Comparison of ENCODE assay signal across 24 cellular contexts in the genomic region with DNA sequence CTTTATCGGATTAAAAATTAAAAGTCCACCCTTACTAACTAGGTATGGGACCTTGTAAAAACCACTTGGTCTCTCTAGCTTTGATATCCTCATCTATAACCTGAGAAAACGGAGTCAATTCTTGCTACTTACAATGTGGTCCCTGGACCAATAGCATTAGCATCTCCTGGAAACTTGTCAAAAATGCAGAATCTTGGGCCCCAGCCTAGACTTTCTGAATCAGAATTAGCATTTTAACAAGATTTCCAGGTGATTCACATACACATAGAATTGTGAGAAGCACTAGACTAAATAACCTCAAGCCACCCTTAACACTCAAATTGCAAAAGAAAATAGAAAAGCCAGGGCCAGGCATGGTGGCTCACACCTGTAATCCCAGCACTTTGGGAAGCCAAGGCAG.
"Had no signal": no experiment of that assay in that cellular context is flagged by ENCODE, and none has a peak within 500 bp of the region (broad histone marks: within the 10 kb centered on the region; RNA-seq: fewer than 3 reads in every experiment).

No MANE protein-coding gene starts in this region.

- H3K4me3 Mint-ChIP-seq: activated CD8-positive, alpha-beta T cell treated with anti-CD3 and anti-CD28 coated beads for 36 hours; activated naive CD4-positive, alpha-beta T cell treated with anti-CD3 and anti-CD28 coated beads for 36 hours; activated naive CD8-positive, alpha-beta T cell; central memory CD8-positive, alpha-beta T cell had no signal

- H3K9me3 ChIP-seq: body of pancreas had no signal

- H3K4me3 ChIP-seq: body of pancreas, K562, SK-N-MC had no signal

- H3K27ac Mint-ChIP-seq: activated CD8-positive, alpha-beta T cell treated with anti-CD3 and anti-CD28 coated beads for 36 hours; activated naive CD4-positive, alpha-beta T cell treated with anti-CD3 and anti-CD28 coated beads for 36 hours; activated naive CD8-positive, alpha-beta T cell had no signal

- H3K27me3 ChIP-seq: body of pancreas had no signal

- H3K9me3 Mint-ChIP-seq: activated CD8-positive, alpha-beta T cell treated with anti-CD3 and anti-CD28 coated beads for 36 hours; activated naive CD4-positive, alpha-beta T cell treated with anti-CD3 and anti-CD28 coated beads for 36 hours; central memory CD8-positive, alpha-beta T cell; T-cell had no signal

- H3K27me3 Mint-ChIP-seq: activated CD8-positive, alpha-beta T cell treated with anti-CD3 and anti-CD28 coated beads for 36 hours; activated naive CD8-positive, alpha-beta T cell; central memory CD8-positive, alpha-beta T cell; T-cell had no signal

- ATAC-seq: activated CD4-positive, CD25-positive, alpha-beta regulatory T cell treated with anti-CD3 and anti-CD28 coated beads, Interleukin-2, amount 50 U/mL, for 24 hours; activated CD8-positive, alpha-beta T cell treated with anti-CD3 and anti-CD28 coated beads for 36 hours; body of pancreas; K562; Panc1; Right ventricle myocardium inferior; T-cell had no signal

- DNase-seq: activated CD4-positive, alpha-beta T cell treated with anti-CD3 and anti-CD28 coated beads for 4 hours; activated CD8-positive, alpha-beta memory T cell treated with anti-CD3 and anti-CD28 coated beads, Interleukin-2, amount 50 U/mL, for 4 hours; activated CD8-positive, alpha-beta T cell treated with anti-CD3 and anti-CD28 coated beads for 36 hours; activated gamma-delta T cell; activated naive CD4-positive, alpha-beta T cell treated with anti-CD3 and anti-CD28 coated beads for 36 hours; amygdala; body of pancreas; Karpas-422; NCI-H1048; NCI-H146; NCI-H187 treated with DMSO at 0.1 percent for 48 hours; NCI-H345; NCI-H510A; NCI-H526 treated with DMSO at 0.1 percent for 48 hours; NCI-H82; RPMI8226; T-cell had no signal
